ENCODE assay signal across 12 cellular contexts in genomic region chr20:64225166-64225595, GRCh38.
"Had no signal": no experiment of that assay in that cellular context is flagged by ENCODE, and none has a peak within 500 bp of the region (broad histone marks: within the 10 kb centered on the region; RNA-seq: fewer than 3 reads in every experiment).

No MANE protein-coding gene starts in this region.

- H3K36me3 ChIP-seq: brain microvascular endothelial cell, upper lobe of left lung had no signal

- H3K36me3 Mint-ChIP-seq: activated naive CD4-positive, alpha-beta T cell treated with anti-CD3 and anti-CD28 coated beads, Interleukin-2, amount 10 ng/mL, durations not matched to agents 7 days and 5 days had no signal

- H3K27ac Mint-ChIP-seq: activated naive CD4-positive, alpha-beta T cell treated with anti-CD3 and anti-CD28 coated beads, Interleukin-2, amount 10 ng/mL, durations not matched to agents 7 days and 5 days; activated T-helper 2 cell treated with anti-CD3 and anti-CD28 coated beads, Interferon-gamma antibody, Interleukin-2, Interleukin-4, amounts not matched to agents 10 μg/mL and 5 μg/mL and 100 μg/mL, durations not matched to agents 14 hours and 24 hours and 36 hours; memory B cell; T-helper 17 cell had no signal

- H3K27ac ChIP-seq: parathyroid adenoma, upper lobe of left lung had no signal

- FAIRE-seq: TTC549 had no signal

- H3K4me3 ChIP-seq: dorsolateral prefrontal cortex, upper lobe of left lung had no signal

- H3K9ac ChIP-seq: parathyroid adenoma had no signal

- ATAC-seq: T-helper 17 cell had no signal

- H2AFZ ChIP-seq: parathyroid adenoma had no signal

- H3K9me3 Mint-ChIP-seq: activated naive CD4-positive, alpha-beta T cell treated with anti-CD3 and anti-CD28 coated beads, Interleukin-2, amount 10 ng/mL, durations not matched to agents 7 days and 5 days; activated T-helper 2 cell treated with anti-CD3 and anti-CD28 coated beads, Interferon-gamma antibody, Interleukin-2, Interleukin-4, amounts not matched to agents 10 μg/mL and 5 μg/mL and 100 μg/mL, durations not matched to agents 14 hours and 24 hours and 36 hours; memory B cell; neural crest cell had no signal

- H3K9me3 ChIP-seq: upper lobe of left lung had no signal

- H3K79me2 ChIP-seq: parathyroid adenoma had no signal

- DNase-seq: activated naive CD4-positive, alpha-beta T cell treated with anti-CD3 and anti-CD28 coated beads, Interleukin-2, amount 10 ng/mL, durations not matched to agents 7 days and 5 days; dorsolateral prefrontal cortex; stimulated activated CD4-positive, alpha-beta T cell treated with anti-CD3 and anti-CD28 coated beads, Interleukin-2, amount 100 ng/mL, for 24 hours; stimulated activated naive CD4-positive, alpha-beta T cell treated with Interleukin-2 at 50 U/mL for 16 hours; T-helper 17 cell; upper lobe of left lung had no signal

- H3K27me3 ChIP-seq: upper lobe of left lung had no signal

- H3K4me3 Mint-ChIP-seq: activated naive CD4-positive, alpha-beta T cell treated with anti-CD3 and anti-CD28 coated beads, Interleukin-2, amount 10 ng/mL, durations not matched to agents 7 days and 5 days; memory B cell; neural crest cell had no signal
